32 cellular contexts compared by ENCODE assay signal in the genomic region with DNA sequence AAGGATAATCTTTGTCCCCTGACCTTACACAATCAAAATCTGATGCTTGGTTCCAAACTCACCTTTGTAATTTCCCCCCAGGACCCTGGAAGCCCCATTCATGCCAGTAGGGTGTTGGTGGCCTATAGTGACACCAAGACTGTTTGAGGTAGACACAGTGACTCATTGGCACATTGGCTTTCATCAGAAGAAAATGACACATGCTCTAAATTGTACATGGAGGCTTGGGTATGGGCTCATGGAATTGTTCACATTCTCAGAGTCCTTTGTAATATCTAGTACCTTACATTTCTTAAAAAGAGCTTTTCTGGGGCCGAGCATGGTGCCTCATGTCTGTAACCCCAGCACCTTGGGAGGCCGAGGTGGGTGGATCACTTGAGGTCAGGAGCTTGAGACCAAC.
"Had no signal": no experiment of that assay in that cellular context is flagged by ENCODE, and none has a peak within 500 bp of the region (broad histone marks: within the 10 kb centered on the region; RNA-seq: fewer than 3 reads in every experiment).

No MANE protein-coding gene starts in this region.

- DNase-seq: activated CD4-positive, alpha-beta T cell treated with anti-CD3 and anti-CD28 coated beads for 4 hours; activated CD4-positive, alpha-beta T cell treated with anti-CD3 and anti-CD28 coated beads, Interleukin-2, amount 10 ng/mL, durations not matched to agents 7 days and 5 days; activated CD4-positive, alpha-beta T cell treated with anti-CD3 and anti-CD28 coated beads, Interleukin-2, amount 50 U/mL, for 4 hours; activated CD4-positive, CD25-positive, alpha-beta regulatory T cell; activated CD4-positive, CD25-positive, alpha-beta regulatory T cell treated with anti-CD3 and anti-CD28 coated beads, Interleukin-2, amount 50 U/mL, for 72 hours; activated CD8-positive, alpha-beta memory T cell treated with anti-CD3 and anti-CD28 coated beads for 24 hours; activated CD8-positive, alpha-beta T cell treated with anti-CD3 and anti-CD28 coated beads for 36 hours; activated effector memory CD4-positive, alpha-beta T cell treated with anti-CD3 and anti-CD28 coated beads, Interleukin-2, amount 50 U/mL, for 16 hours; activated naive CD4-positive, alpha-beta T cell treated with anti-CD3 and anti-CD28 coated beads for 36 hours; activated naive CD8-positive, alpha-beta T cell treated with anti-CD3 and anti-CD28 coated beads, Interleukin-2, amount 10 ng/mL, durations not matched to agents 7 days and 5 days; amniotic stem cell; anterior cingulate cortex; brain microvascular endothelial cell; dorsolateral prefrontal cortex; effector memory CD4-positive, alpha-beta T cell; endodermal cell; foreskin fibroblast; head of caudate nucleus; T-helper 1 cell; T-helper 17 cell; T1000 had no signal

- ATAC-seq: activated CD8-positive, alpha-beta T cell treated with anti-CD3 and anti-CD28 coated beads for 36 hours; esophagus mucosa; T-helper 17 cell had no signal

- H3K4me3 ChIP-seq: coronary artery, dorsolateral prefrontal cortex had no signal

- H3K36me3 Mint-ChIP-seq: activated naive CD4-positive, alpha-beta T cell treated with anti-CD3 and anti-CD28 coated beads, Interleukin-2, amount 50 U/mL, for 24 hours; activated naive CD8-positive, alpha-beta T cell treated with anti-CD3 and anti-CD28 coated beads, Interleukin-2, amount 10 ng/mL, durations not matched to agents 7 days and 5 days had no signal

- H3K27me3 ChIP-seq: brain microvascular endothelial cell, dorsolateral prefrontal cortex had no signal

- H3K9me3 Mint-ChIP-seq: activated CD4-positive, alpha-beta T cell treated with anti-CD3 and anti-CD28 coated beads, Interleukin-2, amount 10 ng/mL, durations not matched to agents 7 days and 5 days; activated CD8-positive, alpha-beta T cell treated with anti-CD3 and anti-CD28 coated beads for 36 hours; activated naive CD4-positive, alpha-beta T cell treated with anti-CD3 and anti-CD28 coated beads for 36 hours; activated naive CD4-positive, alpha-beta T cell treated with anti-CD3 and anti-CD28 coated beads, Interleukin-2, amount 50 U/mL, for 24 hours; activated naive CD8-positive, alpha-beta T cell treated with anti-CD3 and anti-CD28 coated beads, Interleukin-2, amount 10 ng/mL, durations not matched to agents 7 days and 5 days; activated T-helper 1 cell treated with anti-CD3 and anti-CD28 coated beads, Interleukin-12 subunit alpha, Interleukin-12 subunit beta, Interleukin-2, Interleukin-4 antibody, amounts not matched to agents 30 ng/mL and 10 ng/mL and 1 ng/mL, durations not matched to agents 14 hours and 24 hours and 36 hours; activated T-helper 2 cell treated with anti-CD3 and anti-CD28 coated beads, Interferon-gamma antibody, Interleukin-2, Interleukin-4, amounts not matched to agents 10 μg/mL and 5 μg/mL and 100 μg/mL, durations not matched to agents 14 hours and 24 hours and 36 hours; central memory CD8-positive, alpha-beta T cell; dendritic cell treated with granulocyte-macrophage colony-stimulating factor and Interleukin-4, amounts not matched to agents 40 ng/mL and 50 ng/mL, for 4 days; T-helper 2 cell treated with Interferon-gamma antibody and Interleukin-4, amounts not matched to agents 5 μg/mL and 100 μg/mL, for 36 hours had no signal

- FAIRE-seq: astrocyte, bronchial epithelial cell, frontal cortex had no signal

- H3K4me3 Mint-ChIP-seq: activated CD4-positive, alpha-beta T cell treated with anti-CD3 and anti-CD28 coated beads, Interleukin-2, amount 10 ng/mL, durations not matched to agents 7 days and 5 days; activated CD8-positive, alpha-beta T cell treated with anti-CD3 and anti-CD28 coated beads for 36 hours; activated naive CD4-positive, alpha-beta T cell treated with anti-CD3 and anti-CD28 coated beads for 36 hours; activated naive CD4-positive, alpha-beta T cell treated with anti-CD3 and anti-CD28 coated beads, Interleukin-2, amount 50 U/mL, for 24 hours; activated naive CD8-positive, alpha-beta T cell treated with anti-CD3 and anti-CD28 coated beads, Interleukin-2, amount 10 ng/mL, durations not matched to agents 7 days and 5 days; activated T-helper 1 cell treated with anti-CD3 and anti-CD28 coated beads, Interleukin-12 subunit alpha, Interleukin-12 subunit beta, Interleukin-2, Interleukin-4 antibody, amounts not matched to agents 30 ng/mL and 10 ng/mL and 1 ng/mL, durations not matched to agents 14 hours and 24 hours and 36 hours; central memory CD8-positive, alpha-beta T cell; dendritic cell treated with granulocyte-macrophage colony-stimulating factor and Interleukin-4, amounts not matched to agents 40 ng/mL and 50 ng/mL, for 4 days; endodermal cell; T-helper 17 cell; T-helper 2 cell treated with Interferon-gamma antibody and Interleukin-4, amounts not matched to agents 5 μg/mL and 100 μg/mL, for 36 hours had no signal

- H3K4me1 Mint-ChIP-seq: activated CD4-positive, alpha-beta T cell treated with anti-CD3 and anti-CD28 coated beads, Interleukin-2, amount 10 ng/mL, durations not matched to agents 7 days and 5 days; activated naive CD4-positive, alpha-beta T cell treated with anti-CD3 and anti-CD28 coated beads, Interleukin-2, amount 50 U/mL, for 24 hours; activated naive CD8-positive, alpha-beta T cell treated with anti-CD3 and anti-CD28 coated beads, Interleukin-2, amount 10 ng/mL, durations not matched to agents 7 days and 5 days; central memory CD8-positive, alpha-beta T cell; T-helper 17 cell had no signal

- H3K36me3 ChIP-seq: brain microvascular endothelial cell had no signal

- H3K27me3 Mint-ChIP-seq: activated CD4-positive, alpha-beta T cell treated with anti-CD3 and anti-CD28 coated beads, Interleukin-2, amount 10 ng/mL, durations not matched to agents 7 days and 5 days; activated CD8-positive, alpha-beta T cell treated with anti-CD3 and anti-CD28 coated beads for 36 hours; activated naive CD4-positive, alpha-beta T cell treated with anti-CD3 and anti-CD28 coated beads, Interleukin-2, amount 50 U/mL, for 24 hours had no signal

- H3K27ac ChIP-seq: brain microvascular endothelial cell, coronary artery, dorsolateral prefrontal cortex had no signal
